ENCODE assay signal across 2 cellular contexts in genomic region chr2:138125306-138125900, GRCh38.
TF ChIP-seq lines count a peak whose summit lies in the region.

No MANE protein-coding gene starts in this region.

TF ChIP-seq in HepG2, 621 proteins besides CTCF, POLR2A, EP300 and RAD21 (continued from another document):
- TF ChIP-seq ZNF468 (CRISPR knock-in tag; IDR thresholded peaks at IDR 0.05) (no peak), FOXA1 (IDR thresholded peaks at IDR 0.05) (no peak), FOXA1 (CRISPR knock-in tag; IDR thresholded peaks at IDR 0.05) (no peak), YEATS4 (CRISPR knock-in tag; IDR thresholded peaks at IDR 0.05; ENCODE audit: borderline replicate concordance) (no peak)

TF ChIP-seq in WTC11, 78 proteins besides CTCF, POLR2A, EP300 and RAD21 (continued from another document):
- TF ChIP-seq, protein P1, sequence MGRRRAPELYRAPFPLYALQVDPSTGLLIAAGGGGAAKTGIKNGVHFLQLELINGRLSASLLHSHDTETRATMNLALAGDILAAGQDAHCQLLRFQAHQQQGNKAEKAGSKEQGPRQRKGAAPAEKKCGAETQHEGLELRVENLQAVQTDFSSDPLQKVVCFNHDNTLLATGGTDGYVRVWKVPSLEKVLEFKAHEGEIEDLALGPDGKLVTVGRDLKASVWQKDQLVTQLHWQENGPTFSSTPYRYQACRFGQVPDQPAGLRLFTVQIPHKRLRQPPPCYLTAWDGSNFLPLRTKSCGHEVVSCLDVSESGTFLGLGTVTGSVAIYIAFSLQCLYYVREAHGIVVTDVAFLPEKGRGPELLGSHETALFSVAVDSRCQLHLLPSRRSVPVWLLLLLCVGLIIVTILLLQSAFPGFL (CRISPR knock-in tag; IDR thresholded peaks at IDR 0.05; ENCODE audit: borderline replicate concordance) = no peak
- TF ChIP-seq, protein P2, sequence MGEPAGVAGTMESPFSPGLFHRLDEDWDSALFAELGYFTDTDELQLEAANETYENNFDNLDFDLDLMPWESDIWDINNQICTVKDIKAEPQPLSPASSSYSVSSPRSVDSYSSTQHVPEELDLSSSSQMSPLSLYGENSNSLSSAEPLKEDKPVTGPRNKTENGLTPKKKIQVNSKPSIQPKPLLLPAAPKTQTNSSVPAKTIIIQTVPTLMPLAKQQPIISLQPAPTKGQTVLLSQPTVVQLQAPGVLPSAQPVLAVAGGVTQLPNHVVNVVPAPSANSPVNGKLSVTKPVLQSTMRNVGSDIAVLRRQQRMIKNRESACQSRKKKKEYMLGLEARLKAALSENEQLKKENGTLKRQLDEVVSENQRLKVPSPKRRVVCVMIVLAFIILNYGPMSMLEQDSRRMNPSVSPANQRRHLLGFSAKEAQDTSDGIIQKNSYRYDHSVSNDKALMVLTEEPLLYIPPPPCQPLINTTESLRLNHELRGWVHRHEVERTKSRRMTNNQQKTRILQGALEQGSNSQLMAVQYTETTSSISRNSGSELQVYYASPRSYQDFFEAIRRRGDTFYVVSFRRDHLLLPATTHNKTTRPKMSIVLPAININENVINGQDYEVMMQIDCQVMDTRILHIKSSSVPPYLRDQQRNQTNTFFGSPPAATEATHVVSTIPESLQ (CRISPR knock-in tag; IDR thresholded peaks at IDR 0.05) = no peak
- no peak for TF ChIP-seq ZNF138 (CRISPR knock-in tag; conservative IDR thresholded peaks at IDR 0.05)
- TF ChIP-seq TEAD1 (CRISPR knock-in tag; IDR thresholded peaks at IDR 0.05) = no peak
- TF ChIP-seq, protein P3, sequence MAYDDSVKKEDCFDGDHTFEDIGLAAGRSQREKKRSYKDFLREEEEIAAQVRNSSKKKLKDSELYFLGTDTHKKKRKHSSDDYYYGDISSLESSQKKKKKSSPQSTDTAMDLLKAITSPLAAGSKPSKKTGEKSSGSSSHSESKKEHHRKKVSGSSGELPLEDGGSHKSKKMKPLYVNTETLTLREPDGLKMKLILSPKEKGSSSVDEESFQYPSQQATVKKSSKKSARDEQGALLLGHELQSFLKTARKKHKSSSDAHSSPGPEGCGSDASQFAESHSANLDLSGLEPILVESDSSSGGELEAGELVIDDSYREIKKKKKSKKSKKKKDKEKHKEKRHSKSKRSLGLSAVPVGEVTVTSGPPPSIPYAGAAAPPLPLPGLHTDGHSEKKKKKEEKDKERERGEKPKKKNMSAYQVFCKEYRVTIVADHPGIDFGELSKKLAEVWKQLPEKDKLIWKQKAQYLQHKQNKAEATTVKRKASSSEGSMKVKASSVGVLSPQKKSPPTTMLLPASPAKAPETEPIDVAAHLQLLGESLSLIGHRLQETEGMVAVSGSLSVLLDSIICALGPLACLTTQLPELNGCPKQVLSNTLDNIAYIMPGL (CRISPR knock-in tag; IDR thresholded peaks at IDR 0.05) = no peak
- TF ChIP-seq AR (CRISPR knock-in tag; IDR thresholded peaks at IDR 0.05) = no peak
- no peak for TF ChIP-seq SP1 (CRISPR knock-in tag; conservative IDR thresholded peaks at IDR 0.05)
- TF ChIP-seq ZNF281 (CRISPR knock-in tag; IDR thresholded peaks at IDR 0.05) = no peak
TF ChIP-seq in WTC11: peak in this region for 0.
